Comparison of ENCODE assay signal across 8 cellular contexts in the genomic region with DNA sequence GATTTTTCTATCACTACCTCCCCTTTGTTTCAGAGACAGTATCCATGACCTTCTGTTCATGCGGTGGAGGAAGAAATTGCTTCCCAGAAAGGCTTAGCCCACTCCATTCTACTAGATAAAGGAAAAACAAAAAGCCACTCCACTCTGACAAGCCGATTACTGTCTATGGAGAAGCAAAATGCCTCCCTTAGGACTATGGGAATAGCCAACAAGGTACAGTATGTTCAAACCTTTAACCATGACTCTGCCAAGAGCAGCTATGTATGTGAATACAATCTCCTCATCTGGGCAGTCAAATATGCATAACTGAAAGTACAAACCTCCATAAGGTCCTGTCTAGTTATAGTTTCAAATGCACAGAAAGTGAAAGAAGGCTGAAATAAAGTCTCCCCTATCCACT. TPM values are rescaled to one million over a fixed set of nuclear protein-coding genes. Genes with fewer than 3 reads are reported as not detected.
A peak's percentile ranks its signal among the peaks of the same experiment; 100 is the strongest.
DNase-seq lines count a peak whose midpoint lies in the region; ATAC-seq and TF ChIP-seq lines count a peak whose summit lies in the region.

No MANE protein-coding gene starts in this region.

- H3K4me3 ChIP-seq in left ventricle myocardium inferior = peak overlapping the region; percentile 30

- H3K9me3 ChIP-seq in left ventricle myocardium inferior (replicated peaks) = no peaks in the 10 kb centered on the region

- H3K4me1 ChIP-seq in left ventricle myocardium inferior = peaks cover 48% of the 10 kb centered on the region

- H3K27me3 ChIP-seq in left ventricle myocardium inferior (ENCODE audit: low read depth) = no peaks in the 10 kb centered on the region

- intact Hi-C loops in left ventricle myocardium inferior (cut with micrococcal nuclease) = no loop called here

- DNase-seq in left ventricle myocardium inferior = no peak
- DNase-seq in NCI-H146 treated with DMSO at 0.1 percent for 48 hours (lab: John Stamatoyannopoulos, UW; ENCODE audit: unreplicated experiment) = no peak
- DNase-seq in activated gamma-delta T cell treated with Interleukin-2 at 50 U/mL for 16 hours = no peak
- no peak for DNase-seq in NCI-H2107 treated with DMSO at 0.1 percent for 48 hours (lab: John Stamatoyannopoulos, UW; ENCODE audit: unreplicated experiment)
- no peak for DNase-seq in NCI-H2081 (lab: John Stamatoyannopoulos, UW)

- peak; percentile 59 for ATAC-seq in GM18861 (IDR thresholded peaks at IDR 0.05; ENCODE audit: unreplicated experiment)
- ATAC-seq in GM21619 (IDR thresholded peaks at IDR 0.05; ENCODE audit: unreplicated experiment) = peak; percentile 85
- peak; percentile 46 for ATAC-seq in HG03558 (IDR thresholded peaks at IDR 0.05; ENCODE audit: extremely low read depth, unreplicated experiment)

- peak overlapping the region; percentile 75 for H3K27ac ChIP-seq in left ventricle myocardium inferior (replicated peaks)

- H3K36me3 ChIP-seq in left ventricle myocardium inferior = no peaks in the 10 kb centered on the region

- TF ChIP-seq CTCF in left ventricle myocardium inferior (IDR thresholded peaks at IDR 0.05; ENCODE audit: borderline replicate concordance) = no peak

RNA-seq across cellular contexts. Expression of a gene that starts 40.5 kb away (rescaled TPM):
- 29.8 TPM for total RNA-seq in left ventricle myocardium inferior
